In genomic region chr5:131825404-131826013, GRCh38 we compare ENCODE assay signal across 16 cellular contexts.
DNase-seq lines count a peak whose midpoint lies in the region; ATAC-seq lines count a peak whose summit lies in the region.
"Had no signal": no experiment of that assay in that cellular context is flagged by ENCODE, and none has a peak within 500 bp of the region (broad histone marks: within the 10 kb centered on the region; RNA-seq: fewer than 3 reads in every experiment).

No MANE protein-coding gene starts in this region.

- ATAC-seq in GM18498 (IDR thresholded peaks at IDR 0.05; ENCODE audit: unreplicated experiment) (peak; percentile 84), GM21367 (IDR thresholded peaks at IDR 0.05; ENCODE audit: unreplicated experiment) (peak; percentile 88), HG03139 (IDR thresholded peaks at IDR 0.05; ENCODE audit: unreplicated experiment) (peak; percentile 90)
- ATAC-seq in stimulated activated naive CD8-positive, alpha-beta T cell treated with anti-CD3 and anti-CD28 coated beads, Interleukin-15, Interleukin-2, amounts not matched to agents 100 U/mL and 50 U/mL, for 24 hours: no peak
- ATAC-seq: effector memory CD8-positive, alpha-beta T cell had no signal

- peak; percentile 77 for DNase-seq in foreskin melanocyte
- DNase-seq in NCI-H2227 treated with DMSO at 0.1 percent for 48 hours (lab: John Stamatoyannopoulos, UW): no peak
- no peak for DNase-seq in NCI-H2227 (lab: John Stamatoyannopoulos, UW; ENCODE audit: unreplicated experiment)
- no peak for DNase-seq in stimulated activated naive CD8-positive, alpha-beta T cell treated with anti-CD3 and anti-CD28 coated beads, Interleukin-15, Interleukin-2, amounts not matched to agents 100 U/mL and 50 U/mL, for 24 hours
- no peak for DNase-seq in NCI-H2171 treated with DMSO at 0.1 percent for 48 hours (lab: John Stamatoyannopoulos, UW)
- DNase-seq: activated CD4-positive, alpha-beta T cell treated with anti-CD3 and anti-CD28 coated beads, Interleukin-2, amount 50 U/mL, for 4 hours; DMS 273 treated with DMSO at 0.1 percent for 48 hours; effector memory CD8-positive, alpha-beta T cell; naive B cell; NCI-H1930; retina; SHP77; T-helper 9 cell had no signal
